8 cellular contexts compared by ENCODE assay signal in the genomic region with DNA sequence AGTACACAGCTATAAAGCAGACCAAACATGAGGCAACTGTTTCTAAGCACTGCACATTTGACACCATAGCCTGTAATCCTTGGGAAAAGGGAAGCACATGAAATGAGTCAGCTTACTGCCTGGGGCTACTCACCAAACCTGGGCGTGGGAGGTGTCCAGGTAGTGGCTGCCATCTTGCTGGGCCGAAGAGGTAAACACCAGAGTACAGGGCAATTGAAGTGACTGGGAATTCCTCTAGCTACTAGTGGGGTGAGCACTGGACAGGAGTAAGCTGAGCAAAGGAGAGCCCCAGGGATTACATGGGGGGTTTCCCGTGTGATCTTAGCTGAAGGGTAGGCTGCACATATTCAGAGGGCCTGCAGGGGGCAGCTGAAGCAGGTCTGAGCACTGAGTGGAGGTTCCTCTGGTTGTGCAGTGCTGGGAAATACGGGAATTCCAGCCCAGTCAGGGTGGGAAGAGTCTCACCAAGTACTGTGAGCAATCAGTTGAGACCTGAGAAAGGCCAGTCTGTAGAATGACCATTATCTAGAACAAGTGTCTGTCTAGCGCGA.
DNase-seq lines count a peak whose midpoint lies in the region; ATAC-seq, FAIRE-seq and TF ChIP-seq lines count a peak whose summit lies in the region.

No MANE protein-coding gene starts in this region.

- TF ChIP-seq CTCF in GM12874 (IDR thresholded peaks at IDR 0.05; ENCODE audit: insufficient read depth, low read depth, low read length) = peak; percentile 77

- DNase-seq in SK-MEL-5 (ENCODE audit: low read depth, low spot score) (peak; percentile 62), iris pigment epithelial cell (ENCODE audit: low read depth) (peak; percentile 41), pons (ENCODE audit: low spot score) (no peak), HTR-8/SVneo (ENCODE audit: insufficient read length, low spot score) (no peak)
- no peak for DNase-seq in activated CD4-positive, alpha-beta T cell treated with anti-CD3 and anti-CD28 coated beads for 4 hours

- peak; percentile 86 for ATAC-seq in HG02610 (IDR thresholded peaks at IDR 0.05; ENCODE audit: unreplicated experiment)
- no peak for ATAC-seq in GM19023 (IDR thresholded peaks at IDR 0.05; ENCODE audit: unreplicated experiment)

- in situ Hi-C loops in SK-MEL-5 (cut with HindIII; ENCODE audit: low pct_unique_long_range_greater_than_20kb, low sequenced_read_pairs) = no loop called here

- no peak for FAIRE-seq in HTR-8/SVneo (lab: Jason Lieb, UNC)

Comparison
In these comparisons a context has a peak if more than half of its experiments do, and no peak if none do; other contexts are left out.
1. DNase-seq: peak in SK-MEL-5 (single experiment) and iris pigment epithelial cell (single experiment); none in pons (single experiment), HTR-8/SVneo (single experiment) and activated CD4-positive, alpha-beta T cell treated with anti-CD3 and anti-CD28 coated beads for 4 hours (0 of 2).